10 cellular contexts compared by ENCODE assay signal in the genomic region with DNA sequence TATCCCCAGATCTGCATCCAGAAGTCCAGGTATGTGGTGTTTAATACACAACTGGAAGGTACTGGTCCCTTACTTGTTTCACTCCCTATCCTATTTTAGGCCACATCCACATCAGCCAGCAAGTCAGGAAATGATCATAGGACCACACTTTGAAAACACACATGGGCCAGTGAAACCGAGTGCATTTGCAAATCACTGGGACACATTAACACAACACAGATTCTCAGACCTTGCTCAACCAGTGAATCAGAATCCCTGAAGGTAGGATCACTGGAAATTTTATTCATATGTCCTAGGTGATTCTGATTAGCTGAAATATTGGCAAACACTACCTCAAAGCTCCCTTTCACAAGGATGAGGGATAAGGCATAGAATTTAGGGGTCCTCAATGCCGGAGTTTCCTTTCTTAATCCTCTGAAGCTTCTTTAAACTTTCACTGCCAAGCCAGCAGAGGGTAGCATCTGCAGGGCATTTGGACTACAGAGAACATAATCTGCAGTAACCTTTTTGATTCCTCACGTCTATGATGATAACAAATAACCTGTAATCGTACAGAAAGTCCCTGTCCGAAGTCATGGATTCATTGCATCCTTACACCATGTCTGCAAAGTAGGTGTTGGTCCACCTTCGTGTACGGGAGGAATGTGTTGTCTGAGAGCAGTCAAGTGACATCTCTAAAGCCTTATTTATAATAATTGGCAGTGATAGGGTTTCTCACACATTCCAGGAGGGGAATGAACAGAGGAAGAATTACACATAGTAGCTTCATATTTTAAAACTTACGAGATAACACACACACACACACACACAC. TPM values are rescaled to one million over a fixed set of nuclear protein-coding genes. Genes with fewer than 3 reads are reported as not detected.
DNase-seq lines count a peak whose midpoint lies in the region; ATAC-seq, FAIRE-seq and TF ChIP-seq lines count a peak whose summit lies in the region.
"Had no signal": no experiment of that assay in that cellular context is flagged by ENCODE, and none has a peak within 500 bp of the region (broad histone marks: within the 10 kb centered on the region; RNA-seq: fewer than 3 reads in every experiment).

No MANE protein-coding gene starts in this region.

- TF ChIP-seq POLR2A in H1 (IDR thresholded peaks at IDR 0.05; ENCODE audit: control extremely low read depth in 1 of 2, low read depth in 2 of 2, low read length in 2 of 2) (no peak), right lobe of liver (IDR thresholded peaks at IDR 0.05) (no peak), suprapubic skin (IDR thresholded peaks at IDR 0.05) (no peak)

- no peak overlapping the region for H3K56ac ChIP-seq in H1 (replicated peaks; ENCODE audit: insufficient read length, low read depth, low read length)

- no peak overlapping the region for H2BK5ac ChIP-seq in H1 (ENCODE audit: low read depth, low read length)

- H4K8ac ChIP-seq in H1 (ENCODE audit: extremely low read depth, insufficient read depth, low read length), result no peak overlapping the region

- H3K79me2 ChIP-seq in Karpas-422 (ENCODE audit: low read length) (no peaks in the 10 kb centered on the region), H1 (ENCODE audit: control insufficient read depth in 1 of 2, insufficient read depth in 2 of 2, low read length in 2 of 2) (no peaks in the 10 kb centered on the region)

- TF ChIP-seq CTCF in AG09309 (IDR thresholded peaks at IDR 0.05; ENCODE audit: control insufficient read depth, insufficient read depth, low read depth, low read length, missing control alignments), result peak; percentile 51
- TF ChIP-seq CTCF in H1 (IDR thresholded peaks at IDR 0.05; ENCODE audit: control extremely low read depth in 1 of 3, insufficient read depth in 1 of 3, low read depth in 1 of 3, low read length in 3 of 3), result peak in 2 of 3 experiments; percentile 36 to 41; a peak in 2 of 4 replicates
- TF ChIP-seq CTCF in right lobe of liver (IDR thresholded peaks at IDR 0.05), result peak; percentile 57 to 67 (median 64)
- TF ChIP-seq CTCF in suprapubic skin (IDR thresholded peaks at IDR 0.05), result no peak

- H3K18ac ChIP-seq in H1 (ENCODE audit: extremely low read depth, low read length), result no peak overlapping the region

- H3K4ac ChIP-seq in H1 (replicated peaks; ENCODE audit: insufficient read length, low read depth, low read length), result no peak overlapping the region

- H3K36me3 ChIP-seq in Karpas-422 (ENCODE audit: insufficient read depth, low read length) (no peaks in the 10 kb centered on the region), H1 (ENCODE audit: control insufficient read depth in 2 of 4, insufficient read depth in 4 of 4, low read length in 3 of 4) (no peaks in the 10 kb centered on the region), right lobe of liver (no peaks in the 10 kb centered on the region), suprapubic skin (no peaks in the 10 kb centered on the region)
- H3K36me3 ChIP-seq: colonic mucosa, HAP-1 had no signal

- no peak overlapping the region for H2AK5ac ChIP-seq in H1 (ENCODE audit: low read depth, low read length)

- H3K9me3 ChIP-seq in Karpas-422 (ENCODE audit: low read length) (no peaks in the 10 kb centered on the region), H1 (ENCODE audit: insufficient read depth in 2 of 2, low read depth in 1 of 2, low read length in 1 of 2) (no peaks in the 10 kb centered on the region), right lobe of liver (no peaks in the 10 kb centered on the region), suprapubic skin (no peaks in the 10 kb centered on the region)
- H3K9me3 ChIP-seq: colonic mucosa, HAP-1 had no signal

- H2AFZ ChIP-seq in Karpas-422 (ENCODE audit: low read length), result no peak overlapping the region
- H2AFZ ChIP-seq in H1 (ENCODE audit: low read length), result no peak overlapping the region

- no peaks in the 10 kb centered on the region for H3K9me2 ChIP-seq in Karpas-422 (replicated peaks; ENCODE audit: insufficient read depth, low read length)

- H4K20me1 ChIP-seq in Karpas-422 (ENCODE audit: insufficient read depth, low read depth, low read length), result no peaks in the 10 kb centered on the region
- H4K20me1 ChIP-seq in H1 (replicated peaks in 1 of 2; ENCODE audit: control insufficient read depth in 1 of 2, insufficient read depth in 2 of 2, low read length in 2 of 2), result peaks cover 0 to under 1% of the 10 kb centered on the region in 2 experiments

- H3K27ac ChIP-seq in Karpas-422 (ENCODE audit: low read length) (no peak overlapping the region), H1 (ENCODE audit: low read depth, low read length) (no peak overlapping the region), right lobe of liver (no peak overlapping the region), suprapubic skin (no peak overlapping the region)
- H3K27ac ChIP-seq: colonic mucosa had no signal

- H2BK20ac ChIP-seq in H1 (ENCODE audit: low read length), result no peak overlapping the region

- H3K9ac ChIP-seq in Karpas-422 (ENCODE audit: low read length), result no peak overlapping the region
- no peak overlapping the region; a peak in 1 of 7 replicates for H3K9ac ChIP-seq in H1 (replicated peaks in 1 of 4; ENCODE audit: extremely low read depth in 1 of 4, low read depth in 3 of 4, low read length in 3 of 4)

- no peak overlapping the region for H3K23ac ChIP-seq in H1 (ENCODE audit: insufficient read length)

- H2BK15ac ChIP-seq in H1 (ENCODE audit: low read length), result no peak overlapping the region

- TF ChIP-seq RAD21 in H1 (IDR thresholded peaks at IDR 0.05 in 1 of 2, conservative IDR thresholded peaks at IDR 0.05 in 1 of 2; ENCODE audit: low read depth in 2 of 2, low read length in 2 of 2), result peak; percentile 54 to 60

- FAIRE-seq in H1 (lab: Jason Lieb, UNC), result no peak

- H3K4me2 ChIP-seq in Karpas-422 (ENCODE audit: low read depth, low read length, poor library complexity, severe bottlenecking) (no peak overlapping the region), H1 (ENCODE audit: insufficient read depth in 1 of 2, low read depth in 2 of 2, low read length in 2 of 2) (no peak overlapping the region)

- intact Hi-C loops in right lobe of liver (cut with DNase I), result no loop called here

- POLR2A ChIA-PET in H1 (lab: Charles Lee; ENCODE audit: partially characterized antibody), result no interaction called here

- no peak overlapping the region for H4K5ac ChIP-seq in H1 (ENCODE audit: insufficient read length, low read depth, low read length)

- H2BK120ac ChIP-seq in H1 (replicated peaks; ENCODE audit: low read depth, low read length), result no peak overlapping the region

- peak; percentile 46 to 58 (median 46) for ATAC-seq in right lobe of liver
- no peak for ATAC-seq in GM19455 (IDR thresholded peaks at IDR 0.05; ENCODE audit: unreplicated experiment)
- no peak for ATAC-seq in GM21737 (IDR thresholded peaks at IDR 0.05; ENCODE audit: unreplicated experiment)

- CTCF ChIA-PET in H1 (lab: Charles Lee; ENCODE audit: partially characterized antibody), result interaction anchor here (0.6 to 6.8 kb wide), 29 partner anchors 9 to 436 kb away, joined by 3 to 62 read pairs (median 4); partner anchors contain the start of gene ABLIM3

- no peaks in the 10 kb centered on the region for H3K79me1 ChIP-seq in H1 (ENCODE audit: low read depth, low read length)

- no peaks in the 10 kb centered on the region for H3K23me2 ChIP-seq in H1 (ENCODE audit: low read depth, low read length)

- H3K4me3 ChIP-seq in AG09309 (ENCODE audit: control insufficient read depth, low read depth, low read length), result no peak overlapping the region
- no peak overlapping the region for H3K4me3 ChIP-seq in Karpas-422 (ENCODE audit: low read length)
- H3K4me3 ChIP-seq in H1 (ENCODE audit: extremely low read depth in 1 of 4, insufficient read depth in 2 of 4, low read depth in 3 of 4, low read length in 4 of 4), result no peak overlapping the region
- H3K4me3 ChIP-seq in right lobe of liver, result no peak overlapping the region
- H3K4me3 ChIP-seq in suprapubic skin, result no peak overlapping the region
- H3K4me3 ChIP-seq: colonic mucosa, HAP-1 had no signal

- no peak overlapping the region for H4K91ac ChIP-seq in H1 (replicated peaks; ENCODE audit: insufficient read length, low read length)

- H3K27me3 ChIP-seq in Karpas-422 (ENCODE audit: low read length) (no peaks in the 10 kb centered on the region), H1 (replicated peaks in 1 of 4; ENCODE audit: control insufficient read depth in 3 of 4, extremely low read depth in 1 of 4, insufficient read depth in 3 of 4, low read length in 3 of 4) (no peaks in the 10 kb centered on the region), right lobe of liver (no peaks in the 10 kb centered on the region), suprapubic skin (no peaks in the 10 kb centered on the region)
- H3K27me3 ChIP-seq: colonic mucosa had no signal

- DNase-seq in AG09309 (ENCODE audit: low read depth) (no peak), Karpas-422 (peak; percentile 54), H1 (ENCODE audit: low read depth in 1 of 2, low spot score in 2 of 2) (no peak), right lobe of liver (no peak), NCI-H2196 treated with DMSO at 0.1 percent for 48 hours (lab: John Stamatoyannopoulos, UW; ENCODE audit: unreplicated experiment) (no peak), suprapubic skin (ENCODE audit: low spot score in 2 of 2) (no peak)
- DNase-seq: colonic mucosa had no signal

- no peak overlapping the region for H3K14ac ChIP-seq in H1 (ENCODE audit: insufficient read length)

- H3K4me1 ChIP-seq in Karpas-422 (ENCODE audit: low read length) (peaks cover 10% of the 10 kb centered on the region), H1 (replicated peaks in 1 of 4; ENCODE audit: control insufficient read depth in 3 of 4, insufficient read depth in 4 of 4, low read length in 3 of 4) (peaks cover 0 to 9% (median 0%) of the 10 kb centered on the region in 4 experiments; a peak in 3 of 7 replicates), right lobe of liver (peaks cover 0 to 26% (median 11%) of the 10 kb centered on the region in 4 donors), suprapubic skin (peaks cover 44% of the 10 kb centered on the region)
- H3K4me1 ChIP-seq: colonic mucosa, HAP-1 had no signal

- TF ChIP-seq EP300 in H1 (IDR thresholded peaks at IDR 0.05; ENCODE audit: borderline replicate concordance in 1 of 2, low read depth in 2 of 2, low read length in 2 of 2), result no peak
- TF ChIP-seq EP300 in suprapubic skin (IDR thresholded peaks at IDR 0.05), result no peak

- no peak overlapping the region for H2BK12ac ChIP-seq in H1 (ENCODE audit: low read depth, low read length)

- WGBS in H1 (ENCODE audit: extremely low coverage in 1 of 2, insufficient coverage in 1 of 2, insufficient read length in 1 of 2, insufficient replicate concordance in 2 of 2, low coverage in 1 of 2, low lambda C conversion rate in 2 of 2, missing lambda C conversion rate in 1 of 2), 2 experiments, result 74% methylated on average over 8 of the region's 8 CpGs; no CpG with 5 or more reads in 1 of the 2 experiments
- 15% methylated on average over 7 of the region's 8 CpGs for WGBS in right lobe of liver (ENCODE audit: insufficient coverage, low coverage, low lambda C conversion rate, missing lambda C conversion rate)
- 37% methylated on average over 8 of the region's 8 CpGs for WGBS in suprapubic skin

RNA-seq across cellular contexts. Expression of gene ABLIM3, which starts 11.0 kb away (rescaled TPM):
- total RNA-seq in Karpas-422 (2014; rRNA removed; shearing (Covaris generic); ENCODE audit: low replicate concordance), result not detected in 2 replicates
- 0.56 and 0.69 TPM in 2 replicates for total RNA-seq in H1 (2021; fragmentation: NEBNext Ultra II Directional; extraction: Animal tissue kit (Norgen Biotek cat#: 25700))
- 0.36 and 0.38 TPM in 2 replicates for polyA plus RNA-seq in H1 (2011; rRNA removed)
- polyA plus RNA-seq in H1 (2011; cell fraction: cytosol; rRNA removed), result 0.44 TPM
- polyA plus RNA-seq in H1 (2011; cell fraction: nucleus; rRNA removed), result 0.76 TPM
- polyA plus RNA-seq in H1 (2012, experiment 1 of 2), result 0.25 to 0.72 TPM (median 0.42 TPM) in 4 replicates
- 0.16 TPM for polyA plus RNA-seq in H1 (2012, experiment 2 of 2)
- polyA plus RNA-seq in H1 (2013, experiment 1 of 2), result 0.51 TPM
- 0.39 TPM for polyA plus RNA-seq in H1 (2013, experiment 2 of 2)
- 0.41 and 0.91 TPM in 2 replicates for polyA minus RNA-seq in H1 (2011; rRNA and poly(A)+ RNA removed)
- not detected for polyA minus RNA-seq in H1 (2011; cell fraction: cytosol; rRNA and poly(A)+ RNA removed)
- 1.00 TPM for polyA minus RNA-seq in H1 (2011; cell fraction: nucleus; rRNA and poly(A)+ RNA removed)
- total RNA-seq in right lobe of liver (100 to 1,000 TPM in 4 of 6 experiments, 10 to 100 TPM in 2; 85.8 to 180 (median 125) TPM), suprapubic skin (10 to 100 TPM in 2 of 4 donors, 1 to 10 TPM in 2; 4.7 to 22.6 (median 13.4) TPM)

Comparison
In these comparisons a context has a peak if more than half of its experiments do, and no peak if none do; other contexts are left out.
1. CTCF ChIP-seq: peak in AG09309 (single experiment), H1 (2 of 3) and right lobe of liver (4 of 4); none in suprapubic skin (0 of 2).
2. ATAC-seq: peak in right lobe of liver (4 of 4); none in GM19455 (single experiment) and GM21737 (single experiment).